In genomic region chr10:69092959-69093850, GRCh38 we compare ENCODE assay signal across 8 cellular contexts. TPM values are rescaled to one million over a fixed set of nuclear protein-coding genes. Genes with fewer than 3 reads are reported as not detected.
A peak's percentile ranks its signal among the peaks of the same experiment; 100 is the strongest.
DNase-seq lines count a peak whose midpoint lies in the region; ATAC-seq and TF ChIP-seq lines count a peak whose summit lies in the region.

No MANE protein-coding gene starts in this region.

- TF ChIP-seq CTCF in GM12875 (IDR thresholded peaks at IDR 0.05; ENCODE audit: borderline replicate concordance, insufficient read depth, low read depth, low read length) (peak; percentile 52; the same call in 1 of the 2 replicates), LNCAP (IDR thresholded peaks at IDR 0.05) (peak; percentile 77), fibroblast of villous mesenchyme (IDR thresholded peaks at IDR 0.05; ENCODE audit: insufficient read depth, low read depth, low read length) (peak; percentile 67), omental fat pad (IDR thresholded peaks at IDR 0.05) (peak in 2 of 3 donors; percentile 61 to 77)

- H3K27ac ChIP-seq in thymus (ENCODE audit: low read depth) = peak overlapping the region; percentile 56

- H3K4me3 Mint-ChIP-seq in activated T-helper 1 cell treated with anti-CD3 and anti-CD28 coated beads, Interleukin-12 subunit alpha, Interleukin-12 subunit beta, Interleukin-2, Interleukin-4 antibody, amounts not matched to agents 30 ng/mL and 10 ng/mL and 1 ng/mL, durations not matched to agents 14 hours and 24 hours and 36 hours = peak overlapping the region; percentile 45

- peaks cover 11% of the 10 kb centered on the region for H3K4me1 ChIP-seq in thymus (ENCODE audit: control insufficient read depth, insufficient read depth, low read length)

- peaks cover 46% of the 10 kb centered on the region for H3K36me3 Mint-ChIP-seq in activated T-helper 1 cell treated with anti-CD3 and anti-CD28 coated beads, Interleukin-12 subunit alpha, Interleukin-12 subunit beta, Interleukin-2, Interleukin-4 antibody, amounts not matched to agents 30 ng/mL and 10 ng/mL and 1 ng/mL, durations not matched to agents 14 hours and 24 hours and 36 hours (ENCODE audit: low read depth)

- H3K4me3 ChIP-seq in GM12875 (ENCODE audit: low read depth, low read length) (no peak overlapping the region), fibroblast of villous mesenchyme (ENCODE audit: low read depth, low read length) (no peak overlapping the region), thymus (ENCODE audit: low read length) (peak overlapping the region; percentile 10)

- no peaks in the 10 kb centered on the region for H3K27me3 ChIP-seq in thymus (ENCODE audit: control insufficient read depth, insufficient read depth)

- peak overlapping the region; percentile 72 for H3K27ac Mint-ChIP-seq in activated T-helper 1 cell treated with anti-CD3 and anti-CD28 coated beads, Interleukin-12 subunit alpha, Interleukin-12 subunit beta, Interleukin-2, Interleukin-4 antibody, amounts not matched to agents 30 ng/mL and 10 ng/mL and 1 ng/mL, durations not matched to agents 14 hours and 24 hours and 36 hours

- ATAC-seq in omental fat pad (ENCODE audit: low FRiP score) (peak; percentile 67), GM21717 (IDR thresholded peaks at IDR 0.05; ENCODE audit: unreplicated experiment) (no peak)

- H3K4me1 Mint-ChIP-seq in activated T-helper 1 cell treated with anti-CD3 and anti-CD28 coated beads, Interleukin-12 subunit alpha, Interleukin-12 subunit beta, Interleukin-2, Interleukin-4 antibody, amounts not matched to agents 30 ng/mL and 10 ng/mL and 1 ng/mL, durations not matched to agents 14 hours and 24 hours and 36 hours (ENCODE audit: low read depth) = peaks cover 51% of the 10 kb centered on the region

- 72% methylated on average over 17 of the region's 17 CpGs for WGBS in thymus

- intact Hi-C loops in activated T-helper 1 cell treated with anti-CD3 and anti-CD28 coated beads, Interleukin-12 subunit alpha, Interleukin-12 subunit beta, Interleukin-2, Interleukin-4 antibody, amounts not matched to agents 30 ng/mL and 10 ng/mL and 1 ng/mL, durations not matched to agents 14 hours and 24 hours and 36 hours (cut with micrococcal nuclease) = loop anchor here (1.0 to 5.0 kb wide), 7 partner anchors 30 to 299 kb away; partner anchors contain the start of genes DDX50 and SUPV3L1

- no peaks in the 10 kb centered on the region for H3K36me3 ChIP-seq in thymus (ENCODE audit: control insufficient read depth, insufficient read depth)

- H3K27me3 Mint-ChIP-seq in activated T-helper 1 cell treated with anti-CD3 and anti-CD28 coated beads, Interleukin-12 subunit alpha, Interleukin-12 subunit beta, Interleukin-2, Interleukin-4 antibody, amounts not matched to agents 30 ng/mL and 10 ng/mL and 1 ng/mL, durations not matched to agents 14 hours and 24 hours and 36 hours (ENCODE audit: insufficient read depth) = no peaks in the 10 kb centered on the region

- DNase-seq in RPMI8226 = peak; percentile 82
- DNase-seq in activated T-helper 1 cell treated with anti-CD3 and anti-CD28 coated beads, Interleukin-12 subunit alpha, Interleukin-12 subunit beta, Interleukin-2, Interleukin-4 antibody, amounts not matched to agents 30 ng/mL and 10 ng/mL and 1 ng/mL, durations not matched to agents 14 hours and 24 hours and 36 hours (ENCODE audit: low spot score) = peak; percentile 80
- DNase-seq in fibroblast of villous mesenchyme (ENCODE audit: low read depth) = peak; percentile 93
- DNase-seq in omental fat pad (ENCODE audit: low spot score) = peak; percentile 71

- no peaks in the 10 kb centered on the region for H3K9me3 Mint-ChIP-seq in activated T-helper 1 cell treated with anti-CD3 and anti-CD28 coated beads, Interleukin-12 subunit alpha, Interleukin-12 subunit beta, Interleukin-2, Interleukin-4 antibody, amounts not matched to agents 30 ng/mL and 10 ng/mL and 1 ng/mL, durations not matched to agents 14 hours and 24 hours and 36 hours

- H3K9me3 ChIP-seq in thymus (ENCODE audit: control insufficient read depth) = no peaks in the 10 kb centered on the region

RNA-seq across cellular contexts. Expression of gene SRGN, which starts 5.3 kb away (rescaled TPM):
- 1,217 and 1,242 TPM in 2 replicates for total RNA-seq in activated T-helper 1 cell treated with anti-CD3 and anti-CD28 coated beads, Interleukin-12 subunit alpha, Interleukin-12 subunit beta, Interleukin-2, Interleukin-4 antibody, amounts not matched to agents 30 ng/mL and 10 ng/mL and 1 ng/mL, durations not matched to agents 14 hours and 24 hours and 36 hours
- total RNA-seq in fibroblast of villous mesenchyme (112 and 221 TPM in 2 replicates), omental fat pad (100 to 1,000 TPM; 289 to 481 (median 419) TPM)
- polyA plus RNA-seq in thymus = 549 TPM

RNA-seq across cellular contexts. Expression of gene VPS26A, which starts 30.8 kb away (rescaled TPM):
- total RNA-seq in activated T-helper 1 cell treated with anti-CD3 and anti-CD28 coated beads, Interleukin-12 subunit alpha, Interleukin-12 subunit beta, Interleukin-2, Interleukin-4 antibody, amounts not matched to agents 30 ng/mL and 10 ng/mL and 1 ng/mL, durations not matched to agents 14 hours and 24 hours and 36 hours = 24.7 and 24.8 TPM in 2 replicates
- total RNA-seq in fibroblast of villous mesenchyme (24.8 and 38.9 TPM in 2 replicates), omental fat pad (10 to 100 TPM; 35.5 to 46.8 (median 37.1) TPM)
- polyA plus RNA-seq in thymus = 44.2 TPM
